In genomic region chr14:101628471-101628966, GRCh38 we compare ENCODE assay signal across 8 cellular contexts.
DNase-seq lines count a peak whose midpoint lies in the region; ATAC-seq and TF ChIP-seq lines count a peak whose summit lies in the region.

No MANE protein-coding gene starts in this region.

- in situ Hi-C loops in KBM-7 (cut with MboI; ENCODE audit: low pct_unique_long_range_greater_than_20kb, low sequenced_read_pairs), result loop anchor here (25.0 kb wide), 1 partner anchor 716 kb away; the partner anchor contains the start of gene RTL1

- H3K27me3 ChIP-seq in BLaER1 treated with 17β-estradiol and CSF1 and Interleukin-3, amounts not matched to agents 10 nM and 100 nM, result peaks cover 0 to 5% (median 0%) of the 10 kb centered on the region in 11 experiments; a peak in 1 of 22 replicates
- H3K27me3 ChIP-seq in ovary (no peaks in the 10 kb centered on the region), thyroid gland (no peaks in the 10 kb centered on the region)

- peak; percentile 60 for ATAC-seq in GM19467 (IDR thresholded peaks at IDR 0.05; ENCODE audit: unreplicated experiment)

- TF ChIP-seq EP300 in ovary (IDR thresholded peaks at IDR 0.05), result no peak

- H3K4me2 ChIP-seq in BLaER1 treated with 17β-estradiol and CSF1 and Interleukin-3, amounts not matched to agents 10 nM and 100 nM, result peak overlapping the region; percentile 64 to 95 (median 71)

- DNase-seq in KBM-7 (peak; percentile 89), SHP77 treated with DMSO at 0.1 percent for 48 hours (lab: John Stamatoyannopoulos, UW) (peak; percentile 22), glomerular visceral epithelial cell (ENCODE audit: extremely low spot score) (peak; percentile 64), ovary (peak; percentile 73 to 90 (median 81)), thyroid gland (peak; percentile 68 to 76)
- peak; percentile 53 to 74 (median 57) for DNase-seq in activated naive CD4-positive, alpha-beta T cell (lab: John Stamatoyannopoulos, UW)

- H4K20me1 ChIP-seq in BLaER1 treated with 17β-estradiol and CSF1 and Interleukin-3, amounts not matched to agents 10 nM and 100 nM, result no peaks in the 10 kb centered on the region; a peak in 1 of 22 replicates

- peak overlapping the region in 3 of 10 experiments; percentile 31 to 41 (median 34); a peak in 4 of 20 replicates for H3K4me3 ChIP-seq in BLaER1 treated with 17β-estradiol and CSF1 and Interleukin-3, amounts not matched to agents 10 nM and 100 nM
- H3K4me3 ChIP-seq in ovary (no peak overlapping the region), thyroid gland (replicated peaks in 1 of 3) (no peak overlapping the region)

- TF ChIP-seq CTCF in ovary (IDR thresholded peaks at IDR 0.05) (peak; percentile 97 to 99 (median 97)), thyroid gland (IDR thresholded peaks at IDR 0.05) (peak; percentile 67 to 99 (median 90))

- TF ChIP-seq POLR2A in ovary (IDR thresholded peaks at IDR 0.05), result peak; percentile 12
- TF ChIP-seq POLR2A in thyroid gland (IDR thresholded peaks at IDR 0.05), result no peak

- peak overlapping the region in 1 of 11 experiments; percentile 20; a peak in 1 of 22 replicates for H3K27ac ChIP-seq in BLaER1 treated with 17β-estradiol and CSF1 and Interleukin-3, amounts not matched to agents 10 nM and 100 nM
- H3K27ac ChIP-seq in ovary (peak overlapping the region in 1 of 2 donors; percentile 33), thyroid gland (no peak overlapping the region)

- peak overlapping the region in 4 of 11 experiments; percentile 9 to 55 (median 28); a peak in 3 of 22 replicates for H3K9ac ChIP-seq in BLaER1 treated with 17β-estradiol and CSF1 and Interleukin-3, amounts not matched to agents 10 nM and 100 nM

- intact Hi-C loops in ovary (cut with DNase I), result loop anchor here (2.0 to 10.0 kb wide), 4 partner anchors 966 to 1246 kb away; no protein-coding TSS in a partner anchor
- intact Hi-C loops in thyroid gland (cut with DNase I), result no loop called here

- H3K9me3 ChIP-seq in BLaER1 treated with 17β-estradiol and CSF1 and Interleukin-3, amounts not matched to agents 10 nM and 100 nM (replicated peaks in 1 of 11), result no peaks in the 10 kb centered on the region
- H3K9me3 ChIP-seq in ovary (no peaks in the 10 kb centered on the region), thyroid gland (no peaks in the 10 kb centered on the region)

- peaks cover 11 to 19% (median 15%) of the 10 kb centered on the region in 10 experiments for H3K4me1 ChIP-seq in BLaER1 treated with 17β-estradiol and CSF1 and Interleukin-3, amounts not matched to agents 10 nM and 100 nM
- H3K4me1 ChIP-seq in ovary (ENCODE audit: insufficient read depth) (peaks cover 2% of the 10 kb centered on the region), thyroid gland (peaks cover 0 to 13% of the 10 kb centered on the region in 2 donors)

- 2 to 4% (median 3%) methylated on average over 39 to 44 of the region's 44 CpGs for WGBS in ovary, 3 donors
- 1 to 5% methylated on average over 13 to 17 of the region's 44 CpGs for WGBS in thyroid gland, 2 donors

- H3K36me3 ChIP-seq in BLaER1 treated with 17β-estradiol and CSF1 and Interleukin-3, amounts not matched to agents 10 nM and 100 nM, result no peaks in the 10 kb centered on the region
- no peaks in the 10 kb centered on the region for H3K36me3 ChIP-seq in ovary
- no peaks in the 10 kb centered on the region for H3K36me3 ChIP-seq in thyroid gland

Comparison
In these comparisons a context has a peak if more than half of its experiments do, and no peak if none do; other contexts are left out.
1. DNase-seq: peak in every context shown above with its lines; median percentile 89 in KBM-7; 81 in ovary; 72 in thyroid gland; 64 in glomerular visceral epithelial cell; 57 in activated naive CD4-positive, alpha-beta T cell; 22 in SHP77 treated with DMSO at 0.1 percent for 48 hours.